ENCODE assay signal across 8 cellular contexts in the genomic region with DNA sequence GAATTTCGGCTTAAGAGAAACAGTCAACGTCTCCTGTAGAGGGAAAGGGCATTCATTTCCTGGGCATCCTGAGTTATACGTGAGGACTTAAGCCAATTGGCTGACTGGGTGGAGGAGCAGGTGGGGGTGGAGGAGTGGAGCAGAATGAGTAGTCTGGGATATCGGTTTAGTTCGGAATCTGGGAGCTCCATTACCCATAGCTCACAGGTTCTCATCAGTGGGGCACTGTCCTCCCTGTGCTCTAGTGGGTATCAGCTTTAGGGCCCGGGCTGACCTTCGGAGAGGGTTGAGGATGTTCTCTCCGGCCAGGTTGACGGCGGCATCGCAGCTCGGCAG. TPM values are rescaled to one million over a fixed set of nuclear protein-coding genes. Genes with fewer than 3 reads are reported as not detected.
DNase-seq lines count a peak whose midpoint lies in the region; ATAC-seq and TF ChIP-seq lines count a peak whose summit lies in the region.

No MANE protein-coding gene starts in this region.

- peak overlapping the region; percentile 92 for H3K27ac Mint-ChIP-seq in memory B cell

- peak overlapping the region; percentile 88 for H3K4me3 Mint-ChIP-seq in memory B cell

- H3K4me1 Mint-ChIP-seq in memory B cell = peaks cover 21% of the 10 kb centered on the region

- H3K27me3 Mint-ChIP-seq in memory B cell = no peaks in the 10 kb centered on the region

- H3K36me3 ChIP-seq in GM06990 (ENCODE audit: control insufficient read depth, insufficient read depth, low read length) (peaks cover 28% of the 10 kb centered on the region), body of pancreas (replicated peaks in 1 of 2; ENCODE audit: insufficient read depth in 1 of 2, low read depth in 2 of 2) (peaks cover 0 to 4% of the 10 kb centered on the region in 2 donors)

- DNase-seq in GM06990 (ENCODE audit: extremely low read depth, insufficient read length) = no peak
- DNase-seq in NCI-H1694 (lab: John Stamatoyannopoulos, UW) = peak; percentile 63
- no peak for DNase-seq in body of pancreas
- DNase-seq in memory B cell (ENCODE audit: low spot score in 2 of 2) = no peak
- DNase-seq in NCI-H1436 treated with DMSO at 0.1 percent for 48 hours (lab: John Stamatoyannopoulos, UW) = no peak
- no peak for DNase-seq in OCI-M1 (lab: John Stamatoyannopoulos, UW)
- no peak for DNase-seq in activated effector memory CD4-positive, alpha-beta T cell treated with anti-CD3 and anti-CD28 coated beads, Interleukin-2, amount 50 U/mL, for 16 hours

- H3K9me3 Mint-ChIP-seq in memory B cell = peaks cover 2% of the 10 kb centered on the region

- TF ChIP-seq CTCF in GM06990 (IDR thresholded peaks at IDR 0.05; ENCODE audit: insufficient read depth, low read length, poor library complexity, severe bottlenecking) (no peak), body of pancreas (IDR thresholded peaks at IDR 0.05) (no peak)

- H3K4me3 ChIP-seq in GM06990 (replicated peaks; ENCODE audit: low read depth, low read length) (peak overlapping the region; percentile 96), body of pancreas (peak overlapping the region; percentile 18 to 73)

- TF ChIP-seq POLR2A in body of pancreas (IDR thresholded peaks at IDR 0.05) = no peak

- WGBS in body of pancreas, 2 donors = 1 to 3% methylated on average over 5 to 12 of the region's 12 CpGs

- intact Hi-C loops in body of pancreas (cut with DNase I) = no loop called here

- no peaks in the 10 kb centered on the region for H3K9me3 ChIP-seq in body of pancreas

- H3K27ac ChIP-seq in body of pancreas = peak overlapping the region; percentile 95 to 99 (median 98)

- peaks cover 33% of the 10 kb centered on the region for H3K4me1 ChIP-seq in body of pancreas

- peaks cover 17% of the 10 kb centered on the region for H3K36me3 Mint-ChIP-seq in memory B cell

- no peak for ATAC-seq in body of pancreas
- no peak for ATAC-seq in memory B cell (ENCODE audit: low read depth)
- no peak for ATAC-seq in GM18858 (IDR thresholded peaks at IDR 0.05; ENCODE audit: unreplicated experiment)

- H3K27me3 ChIP-seq in GM06990 (replicated peaks; ENCODE audit: control insufficient read depth, insufficient read depth, low read length) (no peaks in the 10 kb centered on the region), body of pancreas (no peaks in the 10 kb centered on the region)

RNA-seq across cellular contexts. Expression of a gene that starts 0.7 kb away (rescaled TPM):
- 10 to 100 TPM; 34.8 to 63.6 TPM for total RNA-seq in body of pancreas

RNA-seq across cellular contexts. Expression of a gene that starts 12.1 kb away (rescaled TPM):
- 10 to 100 TPM; 43.8 TPM for total RNA-seq in body of pancreas

RNA-seq across cellular contexts. Expression of a gene that starts 12.4 kb away (rescaled TPM):
- 1 to 10 TPM in 1 of 2 donors, under 1 TPM in 1; 0.33 to 4.9 TPM for total RNA-seq in body of pancreas

RNA-seq across cellular contexts. Expression of a gene that starts 43.1 kb away (rescaled TPM):
- 1 to 10 TPM; 7.3 to 7.5 TPM for total RNA-seq in body of pancreas
